Comparison of ENCODE assay signal across 23 cellular contexts in genomic region chr7:31893365-31893764, GRCh38.
DNase-seq lines count a peak whose midpoint lies in the region; ATAC-seq lines count a peak whose summit lies in the region.
"Had no signal": no experiment of that assay in that cellular context is flagged by ENCODE, and none has a peak within 500 bp of the region (broad histone marks: within the 10 kb centered on the region; RNA-seq: fewer than 3 reads in every experiment).

No MANE protein-coding gene starts in this region.

- DNase-seq in left ventricle myocardium superior (no peak), left cardiac atrium (no peak), NCI-H526 treated with DMSO at 0.1 percent for 48 hours (lab: John Stamatoyannopoulos, UW) (no peak), DMS 273 treated with DMSO at 0.1 percent for 48 hours (lab: John Stamatoyannopoulos, UW) (no peak), Ammon's horn (ENCODE audit: low spot score) (no peak)
- no peak for DNase-seq in stimulated activated effector memory CD8-positive, alpha-beta T cell treated with anti-CD3 and anti-CD28 coated beads, Interleukin-12 subunit alpha, Interleukin-12 subunit beta, amount 100 ng/mL, for 72 hours (ENCODE audit: low spot score in 2 of 2)
- DNase-seq: CD4-positive, CD25-positive, alpha-beta regulatory T cell; HCEC 1CT; Kasumi-1; NCI-H1092 treated with DMSO at 0.1 percent for 48 hours; NCI-H1436; NCI-H187; NCI-H2081 treated with DMSO at 0.1 percent for 48 hours; NCI-H2171 treated with DMSO at 0.1 percent for 48 hours; NCI-H524; PC-9; SJCRH30; T-helper 2 cell had no signal

- no peak overlapping the region for H3K27ac Mint-ChIP-seq in stimulated activated effector memory CD8-positive, alpha-beta T cell treated with anti-CD3 and anti-CD28 coated beads, Interleukin-12 subunit alpha, Interleukin-12 subunit beta, amount 100 ng/mL, for 72 hours
- H3K27ac Mint-ChIP-seq: CD4-positive, CD25-positive, alpha-beta regulatory T cell had no signal

- H3K36me3 Mint-ChIP-seq in stimulated activated effector memory CD8-positive, alpha-beta T cell treated with anti-CD3 and anti-CD28 coated beads, Interleukin-12 subunit alpha, Interleukin-12 subunit beta, amount 100 ng/mL, for 72 hours: no peaks in the 10 kb centered on the region
- H3K36me3 Mint-ChIP-seq: CD4-positive, CD25-positive, alpha-beta regulatory T cell had no signal

- peaks cover 19% of the 10 kb centered on the region for H3K9me3 Mint-ChIP-seq in stimulated activated effector memory CD8-positive, alpha-beta T cell treated with anti-CD3 and anti-CD28 coated beads, Interleukin-12 subunit alpha, Interleukin-12 subunit beta, amount 100 ng/mL, for 72 hours

- peak; percentile 29 for ATAC-seq in left ventricle myocardium superior
- ATAC-seq in left cardiac atrium: no peak
- peak; percentile 26 for ATAC-seq in HG02610 (IDR thresholded peaks at IDR 0.05; ENCODE audit: unreplicated experiment)
- ATAC-seq in HG03565 (IDR thresholded peaks at IDR 0.05; ENCODE audit: unreplicated experiment): peak; percentile 23
- ATAC-seq in stimulated activated effector memory CD8-positive, alpha-beta T cell treated with anti-CD3 and anti-CD28 coated beads, Interleukin-12 subunit alpha, Interleukin-12 subunit beta, amount 100 ng/mL, for 72 hours: no peak
- ATAC-seq: K562, Right ventricle myocardium inferior, SK-N-SH treated with all-trans-retinoic acid at 6 μM for 48 hours had no signal

- H3K4me1 Mint-ChIP-seq in stimulated activated effector memory CD8-positive, alpha-beta T cell treated with anti-CD3 and anti-CD28 coated beads, Interleukin-12 subunit alpha, Interleukin-12 subunit beta, amount 100 ng/mL, for 72 hours: no peaks in the 10 kb centered on the region
- H3K4me1 Mint-ChIP-seq: CD4-positive, CD25-positive, alpha-beta regulatory T cell had no signal

- no peak overlapping the region for H3K4me3 Mint-ChIP-seq in stimulated activated effector memory CD8-positive, alpha-beta T cell treated with anti-CD3 and anti-CD28 coated beads, Interleukin-12 subunit alpha, Interleukin-12 subunit beta, amount 100 ng/mL, for 72 hours
- H3K4me3 Mint-ChIP-seq: CD4-positive, CD25-positive, alpha-beta regulatory T cell had no signal

- intact Hi-C loops in left ventricle myocardium superior (cut with micrococcal nuclease) (no loop called here), left cardiac atrium (cut with DNase I) (no loop called here)

Comparison
In these comparisons a context has a peak if more than half of its experiments do, and no peak if none do; other contexts are left out.
1. ATAC-seq: peak in left ventricle myocardium superior (single experiment), HG02610 (single experiment) and HG03565 (single experiment); none in left cardiac atrium (0 of 2) and stimulated activated effector memory CD8-positive, alpha-beta T cell treated with anti-CD3 and anti-CD28 coated beads, Interleukin-12 subunit alpha, Interleukin-12 subunit beta, amount 100 ng/mL, for 72 hours (single experiment).